Comparison of ENCODE assay signal across 28 cellular contexts in the genomic region with DNA sequence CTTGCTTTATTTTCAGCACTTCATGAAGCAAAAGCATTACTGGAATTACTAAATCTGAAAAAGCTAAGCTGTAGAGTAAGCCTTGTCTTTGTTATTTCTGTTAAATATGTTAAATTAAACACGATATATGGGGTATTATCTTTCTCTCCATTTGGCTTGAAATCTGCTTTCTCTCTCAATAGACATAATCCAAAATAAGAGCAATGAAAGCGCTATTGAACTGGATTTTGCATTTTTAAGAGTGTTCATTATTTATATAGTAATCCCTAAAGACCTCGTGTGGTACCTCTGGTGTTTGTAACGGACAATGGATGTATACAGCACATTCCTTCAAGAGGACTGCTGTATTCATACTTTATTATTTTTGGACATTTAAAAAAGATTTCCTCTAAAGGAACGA.
"Had no signal": no experiment of that assay in that cellular context is flagged by ENCODE, and none has a peak within 500 bp of the region (broad histone marks: within the 10 kb centered on the region; RNA-seq: fewer than 3 reads in every experiment).

No MANE protein-coding gene starts in this region.

- H3K4me1 Mint-ChIP-seq: endodermal cell had no signal

- H3K27me3 ChIP-seq: colonic mucosa, esophagus muscularis mucosa, gastrocnemius medialis, gastroesophageal sphincter, heart left ventricle, heart right ventricle had no signal

- DNase-seq: colonic mucosa; cortex of kidney; dermis blood vessel endothelial cell; dorsolateral prefrontal cortex; effector CD4-positive, alpha-beta T cell; effector CD8-positive, alpha-beta T cell; effector memory CD4-positive, alpha-beta T cell; effector memory CD8-positive, alpha-beta T cell; endodermal cell; erythroblast; esophagus squamous epithelium; foreskin fibroblast; foreskin keratinocyte; foreskin melanocyte; gastrocnemius medialis; glutamatergic neuron; head of caudate nucleus; heart left ventricle; heart right ventricle had no signal

- H3K9me3 Mint-ChIP-seq: effector memory CD8-positive, alpha-beta T cell; endodermal cell had no signal

- H3K36me3 ChIP-seq: colonic mucosa, esophagus muscularis mucosa, esophagus squamous epithelium, gastrocnemius medialis, gastroesophageal sphincter, heart left ventricle, heart right ventricle had no signal

- H3K27ac Mint-ChIP-seq: dendritic cell treated with granulocyte-macrophage colony-stimulating factor and Interleukin-4, amounts not matched to agents 40 ng/mL and 50 ng/mL, for 4 days; effector memory CD8-positive, alpha-beta T cell; endodermal cell had no signal

- H3K4me1 ChIP-seq: colonic mucosa, esophagus muscularis mucosa, esophagus squamous epithelium, foreskin keratinocyte, gastrocnemius medialis, gastroesophageal sphincter had no signal

- H3K9me3 ChIP-seq: colonic mucosa, esophagus muscularis mucosa, esophagus squamous epithelium, gastrocnemius medialis, gastroesophageal sphincter, heart left ventricle, heart right ventricle had no signal

- H3K4me3 ChIP-seq: colonic mucosa, coronary artery, dorsolateral prefrontal cortex, esophagus muscularis mucosa, esophagus squamous epithelium, gastrocnemius medialis, gastroesophageal sphincter, heart left ventricle, heart right ventricle had no signal

- ATAC-seq: effector memory CD8-positive, alpha-beta T cell; esophagus mucosa; foreskin keratinocyte; gastrocnemius medialis; gastroesophageal sphincter; heart left ventricle; heart right ventricle had no signal

- FAIRE-seq: colon, endothelial cell of umbilical vein, frontal cortex had no signal

- H3K27ac ChIP-seq: colonic mucosa, coronary artery, dorsolateral prefrontal cortex, epithelial cell of prostate, esophagus muscularis mucosa, esophagus squamous epithelium, foreskin keratinocyte, gastrocnemius medialis, gastroesophageal sphincter, heart left ventricle, heart right ventricle had no signal

- H3K4me3 Mint-ChIP-seq: dendritic cell treated with granulocyte-macrophage colony-stimulating factor and Interleukin-4, amounts not matched to agents 40 ng/mL and 50 ng/mL, for 4 days; effector memory CD8-positive, alpha-beta T cell; endodermal cell had no signal
